ENCODE assay signal across 13 cellular contexts in the genomic region with DNA sequence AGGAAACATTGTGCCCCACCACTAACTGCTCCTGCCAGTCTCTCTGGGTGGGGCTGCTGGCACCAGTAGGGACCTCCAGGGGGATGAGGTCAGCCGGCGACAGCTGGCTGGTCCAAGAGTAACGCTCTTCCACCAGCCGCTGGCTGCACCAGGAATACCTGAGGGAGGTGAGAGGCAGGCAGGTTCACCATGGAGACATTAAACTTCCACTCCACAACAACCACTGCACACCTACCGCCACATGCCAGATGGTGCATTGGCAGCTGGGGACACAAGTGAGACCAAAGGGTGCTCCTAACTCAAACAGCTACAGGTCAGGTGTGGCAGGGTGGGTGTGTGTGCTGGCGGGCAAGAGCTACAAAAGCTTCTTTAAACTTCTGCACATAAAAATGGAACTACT. TPM values are rescaled to one million over a fixed set of nuclear protein-coding genes. Genes with fewer than 3 reads are reported as not detected.
DNase-seq lines count a peak whose midpoint lies in the region; ATAC-seq, FAIRE-seq and TF ChIP-seq lines count a peak whose summit lies in the region.
"Had no signal": no experiment of that assay in that cellular context is flagged by ENCODE, and none has a peak within 500 bp of the region (broad histone marks: within the 10 kb centered on the region; RNA-seq: fewer than 3 reads in every experiment).

No MANE protein-coding gene starts in this region.

- H4K20me1 ChIP-seq in keratinocyte (ENCODE audit: control insufficient read depth, extremely low read depth, insufficient read depth, low read length): peaks cover 31% of the 10 kb centered on the region

- no peak overlapping the region for H2AFZ ChIP-seq in keratinocyte (ENCODE audit: control insufficient read depth, low read length)

- no peak for DNase-seq in activated naive CD4-positive, alpha-beta T cell treated with anti-CD3 and anti-CD28 coated beads for 36 hours
- DNase-seq in activated naive CD4-positive, alpha-beta T cell treated with Interleukin-2 at 50 U/mL for 16 hours: no peak
- peak; percentile 19 for DNase-seq in activated CD8-positive, alpha-beta T cell treated with anti-CD3 and anti-CD28 coated beads, Interleukin-2, amount 10 ng/mL, durations not matched to agents 7 days and 5 days
- no peak for DNase-seq in keratinocyte (ENCODE audit: low read depth, low spot score)
- DNase-seq in transverse colon: peak; percentile 67
- DNase-seq in glomerular visceral epithelial cell (ENCODE audit: extremely low spot score): no peak
- DNase-seq: activated CD8-positive, alpha-beta memory T cell treated with anti-CD3 and anti-CD28 coated beads, Interleukin-2, amount 50 U/mL, for 4 hours; mammary epithelial cell; ovary; SIG-M5 had no signal

- peaks cover 77% of the 10 kb centered on the region for H3K79me2 ChIP-seq in keratinocyte (ENCODE audit: control insufficient read depth, insufficient read depth, low read length)

- peaks cover 2% of the 10 kb centered on the region for H3K9me1 ChIP-seq in keratinocyte (ENCODE audit: control insufficient read depth, extremely low read depth, insufficient read depth, low read length)

- H3K27ac Mint-ChIP-seq in activated naive CD4-positive, alpha-beta T cell treated with anti-CD3 and anti-CD28 coated beads for 36 hours: peak overlapping the region; percentile 80
- H3K27ac Mint-ChIP-seq in activated CD8-positive, alpha-beta T cell treated with anti-CD3 and anti-CD28 coated beads, Interleukin-2, amount 10 ng/mL, durations not matched to agents 7 days and 5 days: peak overlapping the region; percentile 86

- in situ Hi-C loops in transverse colon (cut with MboI; ENCODE audit: low pct_ligation_motif_present in 1 of 4, low pct_unique_long_range_greater_than_20kb in 1 of 4, low sequenced_read_pairs in 3 of 4): no loop called here

- TF ChIP-seq EP300 in transverse colon (IDR thresholded peaks at IDR 0.05; ENCODE audit: low read depth): no peak

- no peak for TF ChIP-seq CTCF in keratinocyte (optimal IDR thresholded peaks at IDR 0.05 in 1 of 3, IDR thresholded peaks at IDR 0.05 in 1 of 3, conservative IDR thresholded peaks at IDR 0.05 in 1 of 3; ENCODE audit: extremely low read depth in 1 of 3, insufficient read depth in 2 of 3, low read length in 3 of 3)
- TF ChIP-seq CTCF in transverse colon (IDR thresholded peaks at IDR 0.05): peak in 1 of 5 experiments; percentile 23

- H3K4me1 ChIP-seq in keratinocyte (ENCODE audit: control insufficient read depth, extremely low read depth, insufficient read depth, low read length) (peaks cover 25% of the 10 kb centered on the region), transverse colon (peaks cover 34 to 60% (median 50%) of the 10 kb centered on the region in 4 donors)

- peak overlapping the region; percentile 28 for H3K4me2 ChIP-seq in keratinocyte (ENCODE audit: control insufficient read depth, extremely low read depth, insufficient read depth, low read depth, low read length)

- H3K4me3 ChIP-seq in keratinocyte (ENCODE audit: control insufficient read depth in 2 of 3, extremely low read depth in 1 of 3, insufficient read depth in 2 of 3, low read depth in 1 of 3, low read length in 3 of 3) (no peak overlapping the region), transverse colon (no peak overlapping the region)
- H3K4me3 ChIP-seq: ovary, suprapubic skin had no signal

- no peak for TF ChIP-seq POLR2A in transverse colon (IDR thresholded peaks at IDR 0.05)

- H3K27me3 Mint-ChIP-seq in activated naive CD4-positive, alpha-beta T cell treated with anti-CD3 and anti-CD28 coated beads for 36 hours (ENCODE audit: low read depth): peaks cover 3% of the 10 kb centered on the region
- peaks cover 2% of the 10 kb centered on the region for H3K27me3 Mint-ChIP-seq in activated CD8-positive, alpha-beta T cell treated with anti-CD3 and anti-CD28 coated beads, Interleukin-2, amount 10 ng/mL, durations not matched to agents 7 days and 5 days (ENCODE audit: low read depth)

- H3K9ac ChIP-seq in keratinocyte (ENCODE audit: control insufficient read depth, extremely low read depth, insufficient read depth, low read length): no peak overlapping the region

- intact Hi-C loops in activated naive CD4-positive, alpha-beta T cell treated with anti-CD3 and anti-CD28 coated beads for 36 hours (cut with micrococcal nuclease): loop anchor here (10.0 kb wide), 1 partner anchor 565 kb away; a partner anchor contains a TSS
- intact Hi-C loops in transverse colon (cut with DNase I; ENCODE audit: low total_unique reads): no loop called here

- H3K27me3 ChIP-seq in keratinocyte (ENCODE audit: control insufficient read depth, extremely low read depth, insufficient read depth, low read length) (no peaks in the 10 kb centered on the region), transverse colon (no peaks in the 10 kb centered on the region)
- H3K27me3 ChIP-seq: ovary, suprapubic skin had no signal

- no peak overlapping the region for H3K4me3 Mint-ChIP-seq in activated naive CD4-positive, alpha-beta T cell treated with anti-CD3 and anti-CD28 coated beads for 36 hours
- peak overlapping the region; percentile 75 for H3K4me3 Mint-ChIP-seq in activated CD8-positive, alpha-beta T cell treated with anti-CD3 and anti-CD28 coated beads, Interleukin-2, amount 10 ng/mL, durations not matched to agents 7 days and 5 days

- no peak overlapping the region for H3K27ac ChIP-seq in keratinocyte (ENCODE audit: control insufficient read depth, insufficient read depth, low read length)
- H3K27ac ChIP-seq in transverse colon: peak overlapping the region; percentile 38 to 70 (median 64)
- H3K27ac ChIP-seq: ovary, suprapubic skin had no signal

- H3K9me3 Mint-ChIP-seq in activated naive CD4-positive, alpha-beta T cell treated with anti-CD3 and anti-CD28 coated beads for 36 hours: no peaks in the 10 kb centered on the region
- H3K9me3 Mint-ChIP-seq in activated CD8-positive, alpha-beta T cell treated with anti-CD3 and anti-CD28 coated beads, Interleukin-2, amount 10 ng/mL, durations not matched to agents 7 days and 5 days (ENCODE audit: insufficient read depth): no peaks in the 10 kb centered on the region

- H3K4me1 Mint-ChIP-seq in activated naive CD4-positive, alpha-beta T cell treated with anti-CD3 and anti-CD28 coated beads for 36 hours (ENCODE audit: low read depth): peaks cover 51% of the 10 kb centered on the region
- peaks cover 55% of the 10 kb centered on the region for H3K4me1 Mint-ChIP-seq in activated CD8-positive, alpha-beta T cell treated with anti-CD3 and anti-CD28 coated beads, Interleukin-2, amount 10 ng/mL, durations not matched to agents 7 days and 5 days (ENCODE audit: low read depth)

- dilution Hi-C loops in keratinocyte (cut with MboI; ENCODE audit: extremely low pct_ligation_motif_present, low sequenced_read_pairs): no loop called here

- CTCF ChIA-PET in activated naive CD4-positive, alpha-beta T cell treated with anti-CD3 and anti-CD28 coated beads for 36 hours (lab: Charles Lee): interaction anchor here (1.3 kb wide), 1 partner anchor 123 kb away, joined by 4 read pairs; no protein-coding TSS in a partner anchor
- CTCF ChIA-PET in activated CD8-positive, alpha-beta T cell treated with anti-CD3 and anti-CD28 coated beads, Interleukin-2, amount 10 ng/mL, durations not matched to agents 7 days and 5 days (lab: Charles Lee): interaction anchor here (0.8 to 5.7 kb wide), 10 partner anchors 10 to 273 kb away, joined by 3 to 38 read pairs (median 4); a partner anchor contains a TSS

- peaks cover 59% of the 10 kb centered on the region for H3K36me3 Mint-ChIP-seq in activated naive CD4-positive, alpha-beta T cell treated with anti-CD3 and anti-CD28 coated beads for 36 hours (ENCODE audit: low read depth)
- peaks cover 77% of the 10 kb centered on the region for H3K36me3 Mint-ChIP-seq in activated CD8-positive, alpha-beta T cell treated with anti-CD3 and anti-CD28 coated beads, Interleukin-2, amount 10 ng/mL, durations not matched to agents 7 days and 5 days (ENCODE audit: low read depth)

- H3K9me3 ChIP-seq in keratinocyte (ENCODE audit: control insufficient read depth, low read depth, low read length) (no peaks in the 10 kb centered on the region), transverse colon (no peaks in the 10 kb centered on the region)
- H3K9me3 ChIP-seq: ovary, suprapubic skin had no signal

- H3K36me3 ChIP-seq in keratinocyte (ENCODE audit: control insufficient read depth in 2 of 2, extremely low read depth in 1 of 2, insufficient read depth in 2 of 2, low read length in 2 of 2) (peaks cover 57 to 68% of the 10 kb centered on the region in 2 experiments), transverse colon (peaks cover 0 to 58% (median 26%) of the 10 kb centered on the region in 4 donors)
- H3K36me3 ChIP-seq: ovary had no signal

- WGBS in transverse colon (ENCODE audit: low coverage in 1 of 2), 2 donors: 62% methylated on average over 6 of the region's 6 CpGs; no CpG with 5 or more reads in 1 of the 2 donors

- FAIRE-seq in keratinocyte (lab: Jason Lieb, UNC): no peak

- no peak for ATAC-seq in activated CD8-positive, alpha-beta T cell treated with anti-CD3 and anti-CD28 coated beads, Interleukin-2, amount 10 ng/mL, durations not matched to agents 7 days and 5 days
- ATAC-seq in HG03432 (IDR thresholded peaks at IDR 0.05; ENCODE audit: unreplicated experiment) (no peak), GM21360 (IDR thresholded peaks at IDR 0.05; ENCODE audit: unreplicated experiment) (no peak)

- POLR2A ChIA-PET in activated CD8-positive, alpha-beta T cell treated with anti-CD3 and anti-CD28 coated beads, Interleukin-2, amount 10 ng/mL, durations not matched to agents 7 days and 5 days (lab: Charles Lee): interaction anchor here (1.8 to 1.9 kb wide), 2 partner anchors 12 to 86 kb away, joined by 8 to 13 read pairs; a partner anchor contains a TSS

RNA-seq across cellular contexts. Expression of a gene that starts 4.5 kb away (rescaled TPM):
- 10 to 100 TPM; 93.0 to 96.5 TPM for total RNA-seq in activated naive CD4-positive, alpha-beta T cell treated with anti-CD3 and anti-CD28 coated beads for 36 hours
- total RNA-seq in activated CD8-positive, alpha-beta T cell treated with anti-CD3 and anti-CD28 coated beads, Interleukin-2, amount 10 ng/mL, durations not matched to agents 7 days and 5 days: 100 to 1,000 TPM; 121 to 128 TPM
- polyA plus RNA-seq in keratinocyte: 27.3 to 40.4 TPM (median 29.6 TPM) in 3 replicates
- 43.8 TPM for polyA plus RNA-seq in keratinocyte (2011; ENCODE audit: low read depth)
- polyA plus RNA-seq in keratinocyte (2011; cell fraction: cytosol; rRNA removed): 16.4 and 19.9 TPM in 2 replicates
- 118 and 119 TPM in 2 replicates for polyA plus RNA-seq in keratinocyte (2011; cell fraction: nucleus; rRNA removed)
- polyA plus RNA-seq in keratinocyte (2012; ENCODE audit: low replicate concordance): 38.1 and 46.6 TPM in 2 replicates
- polyA minus RNA-seq in keratinocyte: 23.5 to 66.7 TPM (median 34.2 TPM) in 3 replicates
- 27.0 TPM for polyA minus RNA-seq in keratinocyte (2011; cell fraction: cytosol; rRNA and poly(A)+ RNA removed)
- 56.3 and 60.3 TPM in 2 replicates for polyA minus RNA-seq in keratinocyte (2011; cell fraction: nucleus; rRNA and poly(A)+ RNA removed)
- total RNA-seq in transverse colon: 100 to 1,000 TPM in 2 of 4 donors, 10 to 100 TPM in 2; 64.5 to 204 (median 114) TPM

Comparison
In these comparisons a context has a peak if more than half of its experiments do, and no peak if none do; other contexts are left out.
1. DNase-seq: peak in activated CD8-positive, alpha-beta T cell treated with anti-CD3 and anti-CD28 coated beads, Interleukin-2, amount 10 ng/mL, durations not matched to agents 7 days and 5 days (single experiment) and transverse colon (single experiment); none in activated naive CD4-positive, alpha-beta T cell treated with anti-CD3 and anti-CD28 coated beads for 36 hours (single experiment), activated naive CD4-positive, alpha-beta T cell treated with Interleukin-2 at 50 U/mL for 16 hours (single experiment), keratinocyte (single experiment) and glomerular visceral epithelial cell (single experiment).